ENCODE assay signal across 14 cellular contexts in the genomic region with DNA sequence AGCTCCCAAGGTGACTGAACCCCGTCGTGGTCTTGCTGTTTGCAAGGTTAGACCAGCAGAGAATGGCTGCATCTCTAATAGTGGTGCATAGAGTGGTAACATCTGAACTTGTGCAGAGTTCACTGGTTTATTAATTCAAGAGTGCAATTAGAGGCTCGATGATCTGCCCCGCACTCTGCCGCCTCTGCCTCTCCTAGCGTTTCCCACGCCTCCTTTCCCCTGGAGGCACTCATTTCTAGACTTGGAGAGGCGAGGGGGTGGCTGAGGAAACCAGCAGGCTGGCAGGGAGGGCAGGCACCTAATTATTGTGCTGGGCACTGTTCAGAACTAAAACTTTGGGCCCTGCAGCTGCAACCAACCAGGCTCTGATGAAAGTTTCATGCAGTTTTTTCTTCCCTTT.
A peak's percentile ranks its signal among the peaks of the same experiment; 100 is the strongest.
DNase-seq lines count a peak whose midpoint lies in the region; ATAC-seq and TF ChIP-seq lines count a peak whose summit lies in the region.
"Had no signal": no experiment of that assay in that cellular context is flagged by ENCODE, and none has a peak within 500 bp of the region (broad histone marks: within the 10 kb centered on the region; RNA-seq: fewer than 3 reads in every experiment).

No MANE protein-coding gene starts in this region.

- H3K27ac ChIP-seq in WERI-Rb-1 (no peak overlapping the region), neural progenitor cell (no peak overlapping the region)
- H3K27ac ChIP-seq: C4-2B had no signal

- no peak for TF ChIP-seq CTCF in WERI-Rb-1 (IDR thresholded peaks at IDR 0.05; ENCODE audit: low read depth, low read length)
- TF ChIP-seq CTCF in neural progenitor cell (IDR thresholded peaks at IDR 0.05), result no peak

- peaks cover 21% of the 10 kb centered on the region for H3K27me3 Mint-ChIP-seq in neural progenitor cell (ENCODE audit: insufficient read depth, low read depth)

- H2AFZ ChIP-seq in neural progenitor cell (replicated peaks), result no peak overlapping the region

- H3K9me3 ChIP-seq in WERI-Rb-1 (ENCODE audit: severe bottlenecking) (no peaks in the 10 kb centered on the region), neural progenitor cell (ENCODE audit: low read depth) (no peaks in the 10 kb centered on the region)
- H3K9me3 ChIP-seq: Caco-2 had no signal

- no peaks in the 10 kb centered on the region for H3K79me2 ChIP-seq in neural progenitor cell (ENCODE audit: low read depth)

- peaks cover 3% of the 10 kb centered on the region for H3K4me1 Mint-ChIP-seq in neural progenitor cell

- H3K27ac Mint-ChIP-seq in neural progenitor cell, result no peak overlapping the region
- H3K27ac Mint-ChIP-seq in activated naive CD4-positive, alpha-beta T cell treated with anti-CD3 and anti-CD28 coated beads, Interleukin-2, amount 50 U/mL, for 72 hours, result no peak overlapping the region
- H3K27ac Mint-ChIP-seq: CD4-positive, alpha-beta T cell had no signal

- no peak overlapping the region for H3K9ac ChIP-seq in neural progenitor cell

- peaks cover 27% of the 10 kb centered on the region for H3K4me1 ChIP-seq in neural progenitor cell
- H3K4me1 ChIP-seq: Caco-2 had no signal

- H3F3A ChIP-seq in neural progenitor cell (ENCODE audit: low read depth), result peaks cover 8% of the 10 kb centered on the region

- H3K27me3 ChIP-seq in WERI-Rb-1 (ENCODE audit: insufficient read depth, low read depth, severe bottlenecking), result no peaks in the 10 kb centered on the region
- no peaks in the 10 kb centered on the region for H3K27me3 ChIP-seq in neural progenitor cell

- no peak for ATAC-seq in activated naive CD4-positive, alpha-beta T cell treated with anti-CD3 and anti-CD28 coated beads, Interleukin-2, amount 50 U/mL, for 72 hours

- DNase-seq in DMS79 treated with DMSO at 0.1 percent for 48 hours (lab: John Stamatoyannopoulos, UW) (peak; percentile 58), WERI-Rb-1 (no peak), neural progenitor cell (ENCODE audit: low spot score) (no peak), activated gamma-delta T cell treated with Interleukin-2 at 50 U/mL for 16 hours (no peak), ecto neural progenitor cell (ENCODE audit: low spot score) (no peak)
- no peak for DNase-seq in activated naive CD4-positive, alpha-beta T cell treated with anti-CD3 and anti-CD28 coated beads, Interleukin-2, amount 50 U/mL, for 72 hours (ENCODE audit: low spot score in 2 of 2)
- DNase-seq: ACHN; Caco-2; CD4-positive, alpha-beta T cell; GF-D8; GOT3; H7; IMR-90 had no signal

- H3K4me3 ChIP-seq in WERI-Rb-1 (ENCODE audit: low read depth, low read length) (peak overlapping the region; percentile 4; the same call in 1 of the 2 replicates), neural progenitor cell (no peak overlapping the region)

- H4K20me1 ChIP-seq in neural progenitor cell (ENCODE audit: low read depth), result no peaks in the 10 kb centered on the region

- no peaks in the 10 kb centered on the region for H3K36me3 Mint-ChIP-seq in neural progenitor cell
- H3K36me3 Mint-ChIP-seq in activated naive CD4-positive, alpha-beta T cell treated with anti-CD3 and anti-CD28 coated beads, Interleukin-2, amount 50 U/mL, for 72 hours, result no peaks in the 10 kb centered on the region

- peak overlapping the region; percentile 8 for H3K4me2 ChIP-seq in neural progenitor cell

- no peaks in the 10 kb centered on the region for H3K9me3 Mint-ChIP-seq in neural progenitor cell
- peaks cover 0 to 3% of the 10 kb centered on the region in 2 donors for H3K9me3 Mint-ChIP-seq in activated naive CD4-positive, alpha-beta T cell treated with anti-CD3 and anti-CD28 coated beads, Interleukin-2, amount 50 U/mL, for 72 hours
- H3K9me3 Mint-ChIP-seq: CD4-positive, alpha-beta T cell had no signal

- no peak overlapping the region for H3K4me3 Mint-ChIP-seq in neural progenitor cell
- H3K4me3 Mint-ChIP-seq: CD4-positive, alpha-beta T cell had no signal

- H3K36me3 ChIP-seq in WERI-Rb-1 (no peaks in the 10 kb centered on the region), neural progenitor cell (no peaks in the 10 kb centered on the region)
